10 cellular contexts compared by ENCODE assay signal in genomic region chr11:72583616-72584292, GRCh38.
DNase-seq lines count a peak whose midpoint lies in the region; ATAC-seq, FAIRE-seq and TF ChIP-seq lines count a peak whose summit lies in the region.
"Had no signal": no experiment of that assay in that cellular context is flagged by ENCODE, and none has a peak within 500 bp of the region (broad histone marks: within the 10 kb centered on the region; RNA-seq: fewer than 3 reads in every experiment).

No MANE protein-coding gene starts in this region.

- ATAC-seq in Right ventricle myocardium inferior (no peak), thoracic aorta (ENCODE audit: insufficient number of reproducible peaks, low FRiP score, low read depth) (no peak), HG03175 (IDR thresholded peaks at IDR 0.05; ENCODE audit: unreplicated experiment) (no peak)

- H3K4me3 ChIP-seq in right atrium auricular region: no peak overlapping the region
- no peak overlapping the region for H3K4me3 ChIP-seq in astrocyte (ENCODE audit: insufficient read depth, low read depth, low read length)
- no peak overlapping the region for H3K4me3 ChIP-seq in keratinocyte (ENCODE audit: control insufficient read depth in 2 of 3, extremely low read depth in 1 of 3, insufficient read depth in 2 of 3, low read depth in 1 of 3, low read length in 3 of 3)
- H3K4me3 ChIP-seq in thoracic aorta: peak overlapping the region; percentile 37

- peaks cover 2% of the 10 kb centered on the region for H3K36me3 Mint-ChIP-seq in astrocyte (ENCODE audit: low read depth, unreplicated experiment)

- no peaks in the 10 kb centered on the region for H3K9me1 ChIP-seq in keratinocyte (ENCODE audit: control insufficient read depth, extremely low read depth, insufficient read depth, low read length)

- no peaks in the 10 kb centered on the region for H3K27me3 ChIP-seq in right atrium auricular region
- peaks cover 32% of the 10 kb centered on the region for H3K27me3 ChIP-seq in astrocyte (ENCODE audit: insufficient read depth, low read length)
- peaks cover 21% of the 10 kb centered on the region for H3K27me3 ChIP-seq in keratinocyte (ENCODE audit: control insufficient read depth, extremely low read depth, insufficient read depth, low read length)
- H3K27me3 ChIP-seq in thoracic aorta (replicated peaks; ENCODE audit: insufficient read depth): no peaks in the 10 kb centered on the region
- H3K27me3 ChIP-seq: pancreas had no signal

- TF ChIP-seq CTCF in right atrium auricular region (IDR thresholded peaks at IDR 0.05): no peak
- TF ChIP-seq CTCF in astrocyte (IDR thresholded peaks at IDR 0.05; ENCODE audit: insufficient read depth, low read depth, low read length): no peak
- TF ChIP-seq CTCF in keratinocyte (optimal IDR thresholded peaks at IDR 0.05 in 1 of 3, IDR thresholded peaks at IDR 0.05 in 1 of 3, conservative IDR thresholded peaks at IDR 0.05 in 1 of 3; ENCODE audit: extremely low read depth in 1 of 3, insufficient read depth in 2 of 3, low read length in 3 of 3): no peak
- TF ChIP-seq CTCF in thoracic aorta (IDR thresholded peaks at IDR 0.05): no peak

- no peaks in the 10 kb centered on the region for H3K9me3 ChIP-seq in right atrium auricular region
- no peaks in the 10 kb centered on the region for H3K9me3 ChIP-seq in astrocyte (ENCODE audit: insufficient read depth, low read depth, low read length)
- H3K9me3 ChIP-seq in keratinocyte (ENCODE audit: control insufficient read depth, low read depth, low read length): no peaks in the 10 kb centered on the region
- H3K9me3 ChIP-seq in thoracic aorta: no peaks in the 10 kb centered on the region
- H3K9me3 ChIP-seq: pancreas had no signal

- peaks cover 82% of the 10 kb centered on the region for H3K27me3 Mint-ChIP-seq in astrocyte (ENCODE audit: low read depth, unreplicated experiment)

- H3K4me1 ChIP-seq in right atrium auricular region: peaks cover 0 to 14% of the 10 kb centered on the region in 2 donors
- H3K4me1 ChIP-seq in astrocyte (ENCODE audit: insufficient read depth, low read length): no peaks in the 10 kb centered on the region
- H3K4me1 ChIP-seq in keratinocyte (ENCODE audit: control insufficient read depth, extremely low read depth, insufficient read depth, low read length): peaks cover 10% of the 10 kb centered on the region
- H3K4me1 ChIP-seq in thoracic aorta (ENCODE audit: control insufficient read depth in 1 of 2, low read depth in 2 of 2): peaks cover 0 to 9% of the 10 kb centered on the region in 2 donors

- H4K20me1 ChIP-seq in astrocyte (ENCODE audit: insufficient read depth, low read length) (peaks cover 5% of the 10 kb centered on the region), keratinocyte (ENCODE audit: control insufficient read depth, extremely low read depth, insufficient read depth, low read length) (no peaks in the 10 kb centered on the region)

- peaks cover 5% of the 10 kb centered on the region for H3K9me3 Mint-ChIP-seq in astrocyte (ENCODE audit: unreplicated experiment)

- no peaks in the 10 kb centered on the region for H3K4me1 Mint-ChIP-seq in astrocyte (ENCODE audit: low read depth, unreplicated experiment)

- H3K79me2 ChIP-seq in astrocyte (ENCODE audit: insufficient read depth, low read length) (no peaks in the 10 kb centered on the region), keratinocyte (ENCODE audit: control insufficient read depth, insufficient read depth, low read length) (no peaks in the 10 kb centered on the region)

- H3K4me2 ChIP-seq in astrocyte (ENCODE audit: low read length): peak overlapping the region; percentile 52
- peak overlapping the region; percentile 39 for H3K4me2 ChIP-seq in keratinocyte (ENCODE audit: control insufficient read depth, extremely low read depth, insufficient read depth, low read depth, low read length)

- dilution Hi-C loops in keratinocyte (cut with MboI; ENCODE audit: extremely low pct_ligation_motif_present, low sequenced_read_pairs): no loop called here

- H3K9ac ChIP-seq in astrocyte (ENCODE audit: low read length): no peak overlapping the region
- no peak overlapping the region for H3K9ac ChIP-seq in keratinocyte (ENCODE audit: control insufficient read depth, extremely low read depth, insufficient read depth, low read length)

- no peak for FAIRE-seq in astrocyte (lab: Jason Lieb, UNC)
- FAIRE-seq in keratinocyte (lab: Jason Lieb, UNC): no peak
- FAIRE-seq: pancreas had no signal

- H2AFZ ChIP-seq in astrocyte (ENCODE audit: low read depth, low read length) (no peak overlapping the region), keratinocyte (ENCODE audit: control insufficient read depth, low read length) (no peak overlapping the region)

- no peak overlapping the region for H3K4me3 Mint-ChIP-seq in astrocyte (ENCODE audit: unreplicated experiment)

- no peak overlapping the region for H3K27ac Mint-ChIP-seq in astrocyte (ENCODE audit: unreplicated experiment)

- peak; percentile 53 for DNase-seq in Right ventricle myocardium inferior (ENCODE audit: missing footprints)
- no peak for DNase-seq in right atrium auricular region (ENCODE audit: low spot score)
- DNase-seq in astrocyte (ENCODE audit: low read depth): no peak
- no peak for DNase-seq in keratinocyte (ENCODE audit: low read depth, low spot score)
- DNase-seq in thoracic aorta (ENCODE audit: low spot score): no peak
- DNase-seq in RKO (ENCODE audit: low spot score): no peak
- DNase-seq in NCI-H345 (lab: John Stamatoyannopoulos, UW): no peak
- DNase-seq: NCI-H748 treated with DMSO at 0.1 percent for 48 hours had no signal

- H3K36me3 ChIP-seq in right atrium auricular region (no peaks in the 10 kb centered on the region), astrocyte (ENCODE audit: insufficient read depth, low read length) (no peaks in the 10 kb centered on the region), keratinocyte (ENCODE audit: control insufficient read depth in 2 of 2, extremely low read depth in 1 of 2, insufficient read depth in 2 of 2, low read length in 2 of 2) (no peaks in the 10 kb centered on the region), thoracic aorta (no peaks in the 10 kb centered on the region)
- H3K36me3 ChIP-seq: pancreas had no signal

- no peak overlapping the region for H3K27ac ChIP-seq in right atrium auricular region
- no peak overlapping the region for H3K27ac ChIP-seq in astrocyte (ENCODE audit: low read depth, low read length)
- H3K27ac ChIP-seq in keratinocyte (ENCODE audit: control insufficient read depth, insufficient read depth, low read length): no peak overlapping the region
- no peak overlapping the region for H3K27ac ChIP-seq in thoracic aorta
- H3K27ac ChIP-seq: pancreas had no signal

- intact Hi-C loops in Right ventricle myocardium inferior (cut with DNase I): no loop called here
